ENCODE assay signal across 1 cellular context in the genomic region with DNA sequence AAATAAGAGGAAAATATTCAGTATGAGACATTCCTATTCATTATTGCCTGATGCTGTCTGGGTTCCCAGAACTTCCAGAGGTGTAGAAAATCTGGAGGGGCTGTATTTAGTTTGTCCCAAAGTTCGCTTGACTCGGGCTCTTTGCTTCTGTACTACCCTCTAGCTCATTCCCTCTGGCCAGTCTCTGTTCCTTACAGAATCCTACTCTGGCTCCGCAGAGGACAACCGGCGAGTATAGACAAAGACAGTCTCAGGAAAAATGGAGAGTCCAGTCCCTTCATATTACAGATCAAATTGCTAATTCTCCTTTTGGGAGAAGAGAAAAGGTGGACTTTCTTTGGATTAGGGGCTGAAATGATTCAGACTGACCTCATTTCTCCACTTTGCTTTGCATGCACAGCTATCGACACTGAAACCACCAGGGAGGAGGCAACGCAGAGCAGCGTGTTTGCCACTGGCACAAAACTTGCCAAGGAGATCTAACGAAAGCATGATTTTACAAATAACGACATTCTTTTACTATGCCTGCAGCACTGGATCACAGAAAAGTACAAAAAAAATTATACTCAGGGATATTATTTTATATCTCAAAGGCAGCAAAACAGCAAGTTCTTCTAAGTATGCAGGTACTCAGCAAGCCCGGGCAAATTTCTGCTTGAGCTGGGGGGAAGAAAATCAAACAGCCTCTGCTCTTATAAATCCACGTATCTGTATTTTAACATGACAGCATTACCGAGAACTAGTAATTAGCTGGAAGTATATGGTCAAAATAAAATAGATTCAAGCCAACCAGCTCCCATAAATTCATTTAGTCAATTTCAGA.
TF ChIP-seq lines count a peak whose summit lies in the region.

No MANE protein-coding gene starts in this region.

TF ChIP-seq in SK-N-SH treated with all-trans-retinoic acid at 6 μM for 48 hours, 23 proteins besides CTCF, POLR2A, EP300 and RAD21 (continued from another document):
- TF ChIP-seq, protein P1, sequence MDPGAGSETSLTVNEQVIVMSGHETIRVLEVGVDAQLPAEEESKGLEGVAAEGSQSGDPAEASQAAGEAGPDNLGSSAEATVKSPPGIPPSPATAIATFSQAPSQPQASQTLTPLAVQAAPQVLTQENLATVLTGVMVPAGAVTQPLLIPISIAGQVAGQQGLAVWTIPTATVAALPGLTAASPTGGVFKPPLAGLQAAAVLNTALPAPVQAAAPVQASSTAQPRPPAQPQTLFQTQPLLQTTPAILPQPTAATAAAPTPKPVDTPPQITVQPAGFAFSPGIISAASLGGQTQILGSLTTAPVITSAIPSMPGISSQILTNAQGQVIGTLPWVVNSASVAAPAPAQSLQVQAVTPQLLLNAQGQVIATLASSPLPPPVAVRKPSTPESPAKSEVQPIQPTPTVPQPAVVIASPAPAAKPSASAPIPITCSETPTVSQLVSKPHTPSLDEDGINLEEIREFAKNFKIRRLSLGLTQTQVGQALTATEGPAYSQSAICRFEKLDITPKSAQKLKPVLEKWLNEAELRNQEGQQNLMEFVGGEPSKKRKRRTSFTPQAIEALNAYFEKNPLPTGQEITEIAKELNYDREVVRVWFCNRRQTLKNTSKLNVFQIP (CRISPR knock-in tag; IDR thresholded peaks at IDR 0.05; ENCODE audit: borderline replicate concordance, low read depth), result no peak
